ENCODE assay signal across 23 cellular contexts in genomic region chr15:60935130-60935529, GRCh38.
DNase-seq lines count a peak whose midpoint lies in the region; ATAC-seq and TF ChIP-seq lines count a peak whose summit lies in the region.
"Had no signal": no experiment of that assay in that cellular context is flagged by ENCODE, and none has a peak within 500 bp of the region (broad histone marks: within the 10 kb centered on the region; RNA-seq: fewer than 3 reads in every experiment).

No MANE protein-coding gene starts in this region.

- H3K79me2 ChIP-seq in Karpas-422 (ENCODE audit: low read length), result no peaks in the 10 kb centered on the region
- H3K79me2 ChIP-seq: parathyroid adenoma had no signal

- H3K4me1 ChIP-seq in stomach (peaks cover 0 to 36% (median 16%) of the 10 kb centered on the region in 4 donors), Karpas-422 (ENCODE audit: low read length) (no peaks in the 10 kb centered on the region)
- H3K4me1 ChIP-seq: parathyroid adenoma had no signal

- H3K4me2 ChIP-seq in Karpas-422 (ENCODE audit: low read depth, low read length, poor library complexity, severe bottlenecking), result no peak overlapping the region

- no peaks in the 10 kb centered on the region for H4K20me1 ChIP-seq in Karpas-422 (ENCODE audit: insufficient read depth, low read depth, low read length)

- intact Hi-C loops in stomach (cut with DNase I; ENCODE audit: low total_unique reads), result no loop called here

- H3K27ac ChIP-seq in stomach (peak overlapping the region in 3 of 5 donors; percentile 47 to 77 (median 53)), Karpas-422 (ENCODE audit: low read length) (no peak overlapping the region)
- H3K27ac ChIP-seq: parathyroid adenoma, VCaP had no signal

- peak; percentile 57 for ATAC-seq in left lobe of liver
- ATAC-seq: activated T-helper 17 cell treated with anti-CD3 and anti-CD28 coated beads, Interleukin-2, amount 50 U/mL, for 72 hours; mucosa of descending colon; Panc1; stimulated activated naive B cell treated with anti-CD40 and anti-IgM and Interleukin-4, amounts not matched to agents 10 μg/mL and 1 μg/mL and 100 μg/mL, for 72 hours; T-helper 17 cell had no signal

- no peak for TF ChIP-seq CTCF in stomach (IDR thresholded peaks at IDR 0.05)

- no peak overlapping the region for H3K4me3 ChIP-seq in stomach
- H3K4me3 ChIP-seq in Karpas-422 (ENCODE audit: low read length), result no peak overlapping the region
- H3K4me3 ChIP-seq: coronary artery, mucosa of descending colon had no signal

- TF ChIP-seq EP300 in stomach (IDR thresholded peaks at IDR 0.05), result peak; percentile 26

- H3K27me3 ChIP-seq in stomach, result no peaks in the 10 kb centered on the region
- H3K27me3 ChIP-seq in Karpas-422 (ENCODE audit: low read length), result no peaks in the 10 kb centered on the region

- no peak overlapping the region for H2AFZ ChIP-seq in Karpas-422 (ENCODE audit: low read length)
- H2AFZ ChIP-seq: parathyroid adenoma had no signal

- 22 to 62% (median 44%) methylated on average over 1 of the region's 1 CpG for WGBS in stomach, 5 donors

- H3K9me3 ChIP-seq in stomach (no peaks in the 10 kb centered on the region), Karpas-422 (ENCODE audit: low read length) (no peaks in the 10 kb centered on the region)
- H3K9me3 ChIP-seq: mucosa of descending colon had no signal

- no peak for TF ChIP-seq POLR2A in stomach (IDR thresholded peaks at IDR 0.05)

- no peak overlapping the region for H3K9ac ChIP-seq in Karpas-422 (ENCODE audit: low read length)
- H3K9ac ChIP-seq: parathyroid adenoma had no signal

- H3K9me2 ChIP-seq in Karpas-422 (replicated peaks; ENCODE audit: insufficient read depth, low read length), result no peaks in the 10 kb centered on the region

- H3K36me3 ChIP-seq in stomach, result no peaks in the 10 kb centered on the region
- no peaks in the 10 kb centered on the region for H3K36me3 ChIP-seq in Karpas-422 (ENCODE audit: insufficient read depth, low read length)

- DNase-seq in Ammon's horn (ENCODE audit: low spot score) (peak; percentile 74), cerebellum (ENCODE audit: low spot score) (peak; percentile 39), left lobe of liver (ENCODE audit: low spot score) (no peak), stomach (no peak), DMS79 (lab: John Stamatoyannopoulos, UW) (no peak), Karpas-422 (no peak)
- DNase-seq in stimulated activated CD8-positive, alpha-beta memory T cell treated with anti-CD3 and anti-CD28 coated beads, Interleukin-4, amount 100 ng/mL, for 48 hours, result no peak
- DNase-seq in activated CD8-positive, alpha-beta memory T cell treated with anti-CD3 and anti-CD28 coated beads for 24 hours, result no peak
- DNase-seq: ACHN; activated CD4-positive, alpha-beta T cell treated with anti-CD3 and anti-CD28 coated beads, Interleukin-2, amount 10 ng/mL, durations not matched to agents 7 days and 5 days; endodermal cell; H9; mucosa of descending colon; NCI-H1417; NCI-H510A; small intestine; stimulated activated naive B cell treated with anti-CD40 and anti-IgM and Interleukin-4, amounts not matched to agents 10 μg/mL and 1 μg/mL and 100 μg/mL, for 72 hours; T-helper 17 cell had no signal

Comparison
In these comparisons a context has a peak if more than half of its experiments do, and no peak if none do; other contexts are left out.
1. DNase-seq: peak in Ammon's horn (single experiment) and cerebellum (single experiment); none in left lobe of liver (single experiment), stomach (single experiment), DMS79 (single experiment), Karpas-422 (single experiment), stimulated activated CD8-positive, alpha-beta memory T cell treated with anti-CD3 and anti-CD28 coated beads, Interleukin-4, amount 100 ng/mL, for 48 hours (single experiment) and activated CD8-positive, alpha-beta memory T cell treated with anti-CD3 and anti-CD28 coated beads for 24 hours (single experiment).